Comparison of ENCODE assay signal across 7 cellular contexts in the genomic region with DNA sequence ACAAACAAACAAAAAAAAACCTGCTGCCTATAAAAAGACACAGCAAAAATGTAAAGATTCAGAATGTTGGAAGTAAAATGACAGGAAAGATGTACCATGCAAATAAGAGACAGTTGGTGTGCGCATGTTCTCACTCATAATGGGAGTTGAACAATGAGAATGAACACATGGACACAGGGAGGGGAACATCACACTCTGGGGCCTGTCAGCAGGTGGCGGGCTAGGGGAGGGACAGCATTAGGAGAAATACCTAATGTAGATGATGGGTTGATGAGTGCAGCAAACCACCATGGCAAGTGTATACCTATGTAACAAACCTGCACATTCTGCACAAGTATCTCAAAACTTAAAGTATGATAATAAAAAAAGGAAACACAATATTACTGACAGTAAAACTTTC. TPM values are rescaled to one million over a fixed set of nuclear protein-coding genes. Genes with fewer than 3 reads are reported as not detected.
DNase-seq lines count a peak whose midpoint lies in the region; ATAC-seq and TF ChIP-seq lines count a peak whose summit lies in the region.
"Not testable (repeated sequence)": the region's sequence is repeated elsewhere in the genome, so short reads cannot be mapped to it uniquely, and the experiment has no call there.

No MANE protein-coding gene starts in this region.

- H3K36me3 Mint-ChIP-seq in activated CD4-positive, alpha-beta T cell treated with anti-CD3 and anti-CD28 coated beads for 36 hours (ENCODE audit: low read depth), result not testable (repeated sequence)

- not testable (repeated sequence) for H3K27me3 Mint-ChIP-seq in activated CD4-positive, alpha-beta T cell treated with anti-CD3 and anti-CD28 coated beads for 36 hours

- TF ChIP-seq POLR2A in body of pancreas (IDR thresholded peaks at IDR 0.05), result not testable (repeated sequence)

- not testable (repeated sequence) for H3K4me1 ChIP-seq in OCI-LY1 (ENCODE audit: insufficient read depth, low read length, severe bottlenecking); body of pancreas; cardiac muscle cell (ENCODE audit: low read depth); osteoblast (ENCODE audit: insufficient read depth, low read length)

- not testable (repeated sequence) for H3K9ac ChIP-seq in OCI-LY1 (ENCODE audit: low read length)

- TF ChIP-seq CTCF in OCI-LY1 (IDR thresholded peaks at IDR 0.05; ENCODE audit: low read length), result peak; percentile 55
- TF ChIP-seq CTCF in body of pancreas (IDR thresholded peaks at IDR 0.05), result peak in 5 of 7 experiments; percentile 7 to 48 (median 24)
- peak; percentile 15 for TF ChIP-seq CTCF in cardiac muscle cell (IDR thresholded peaks at IDR 0.05; ENCODE audit: low read depth, low read length)
- peak; percentile 17 for TF ChIP-seq CTCF in osteoblast (IDR thresholded peaks at IDR 0.05; ENCODE audit: extremely low read depth, low read depth, low read length)

- 61 to 77% methylated on average over 2 of the region's 2 CpGs for WGBS in body of pancreas, 2 donors

- ATAC-seq in activated CD4-positive, alpha-beta T cell treated with anti-CD3 and anti-CD28 coated beads for 36 hours; body of pancreas: not testable (repeated sequence)

- H3K79me2 ChIP-seq in OCI-LY1 (ENCODE audit: insufficient read depth, low read length); osteoblast (ENCODE audit: insufficient read depth, low read length): not testable (repeated sequence)

- intact Hi-C loops in activated CD4-positive, alpha-beta T cell treated with anti-CD3 and anti-CD28 coated beads for 36 hours (cut with DNase I, micrococcal nuclease), result loop anchor here (5.0 kb wide), 1 partner anchor 230 kb away; no protein-coding TSS in a partner anchor
- intact Hi-C loops in body of pancreas (cut with DNase I), result not testable (repeated sequence)

- H3K36me3 ChIP-seq in OCI-LY1 (ENCODE audit: insufficient read depth, low read length); body of pancreas (replicated peaks in 1 of 2; ENCODE audit: insufficient read depth in 1 of 2, low read depth in 2 of 2); cardiac muscle cell; osteoblast (ENCODE audit: insufficient read depth, low read length): not testable (repeated sequence)

- H3K9me2 ChIP-seq in OCI-LY1 (ENCODE audit: low read depth, low read length), result not testable (repeated sequence)

- not testable (repeated sequence) for H3K27ac Mint-ChIP-seq in activated CD4-positive, alpha-beta T cell treated with anti-CD3 and anti-CD28 coated beads for 36 hours

- H4K20me1 ChIP-seq in OCI-LY1 (ENCODE audit: insufficient read depth, low read length); osteoblast (ENCODE audit: insufficient read depth, low read length): not testable (repeated sequence)

- H3K27ac ChIP-seq in OCI-LY1 (ENCODE audit: low read depth, low read length, poor library complexity, severe bottlenecking); body of pancreas; cardiac muscle cell; osteoblast (ENCODE audit: low read depth, low read length): not testable (repeated sequence)

- not testable (repeated sequence) for H2AFZ ChIP-seq in OCI-LY1 (ENCODE audit: low read length); osteoblast (ENCODE audit: low read length)

- H3K9me3 ChIP-seq in OCI-LY1 (ENCODE audit: low read length); body of pancreas; cardiac muscle cell (ENCODE audit: low read depth); osteoblast (ENCODE audit: low read depth, low read length): not testable (repeated sequence)

- not testable (repeated sequence) for H3K4me1 Mint-ChIP-seq in activated CD4-positive, alpha-beta T cell treated with anti-CD3 and anti-CD28 coated beads for 36 hours

- not testable (repeated sequence) for H3K27me3 ChIP-seq in OCI-LY1 (ENCODE audit: insufficient read depth, low read length); body of pancreas; cardiac muscle cell; osteoblast (ENCODE audit: insufficient read depth, low read length)

- H3F3A ChIP-seq in OCI-LY1 (ENCODE audit: insufficient read depth, low read length), result not testable (repeated sequence)

- POLR2A ChIA-PET in activated CD4-positive, alpha-beta T cell treated with anti-CD3 and anti-CD28 coated beads for 36 hours (lab: Charles Lee), result not testable (repeated sequence)

- not testable (repeated sequence) for H3K4me3 Mint-ChIP-seq in activated CD4-positive, alpha-beta T cell treated with anti-CD3 and anti-CD28 coated beads for 36 hours

- CTCF ChIA-PET in activated CD4-positive, alpha-beta T cell treated with anti-CD3 and anti-CD28 coated beads for 36 hours (lab: Charles Lee), result interaction anchor here (0.7 kb wide), 1 partner anchor 272 kb away, joined by 3 read pairs; no protein-coding TSS in a partner anchor

- H3K4me3 ChIP-seq in OCI-LY1 (ENCODE audit: low read depth, low read length, poor library complexity, severe bottlenecking); body of pancreas; cardiac muscle cell; osteoblast (ENCODE audit: insufficient read depth, low read length): not testable (repeated sequence)

- DNase-seq in ELF-1 (ENCODE audit: low read depth, low spot score) (peak; percentile 14), HT1080 (ENCODE audit: low read depth) (peak; percentile 26), body of pancreas (peak; percentile 13 to 59 (median 20)), cardiac muscle cell (ENCODE audit: low read depth in 1 of 2, low spot score in 1 of 2) (peak; percentile 2 to 44)
- DNase-seq in activated CD4-positive, alpha-beta T cell treated with anti-CD3 and anti-CD28 coated beads for 36 hours, result peak; percentile 45
- DNase-seq in osteoblast (ENCODE audit: insufficient read length, low spot score, missing footprints), result not testable (repeated sequence)

- H3K9me3 Mint-ChIP-seq in activated CD4-positive, alpha-beta T cell treated with anti-CD3 and anti-CD28 coated beads for 36 hours (ENCODE audit: low read depth), result not testable (repeated sequence)

- H3K4me2 ChIP-seq in OCI-LY1 (ENCODE audit: low read length); osteoblast (ENCODE audit: insufficient read depth, low read length): not testable (repeated sequence)

RNA-seq across cellular contexts. Expression of gene C11orf65, which starts 49.8 kb away (rescaled TPM):
- total RNA-seq in HT1080 (2014; rRNA removed; shearing (Covaris generic)), result not detected in 2 replicates
- polyA plus RNA-seq in HT1080 (2015; cell fraction: cytosol; rRNA removed), result 0.66 and 0.99 TPM in 2 replicates
- polyA plus RNA-seq in HT1080 (2015; cell fraction: nucleus; rRNA removed), result 0.39 and 0.66 TPM in 2 replicates
- 1 to 10 TPM; 3.4 to 3.6 TPM for total RNA-seq in activated CD4-positive, alpha-beta T cell treated with anti-CD3 and anti-CD28 coated beads for 36 hours
- total RNA-seq in body of pancreas, result 1 to 10 TPM; 1.3 to 1.6 TPM
- total RNA-seq in cardiac muscle cell, result 1.6 TPM in 1 of 2 replicates, not detected in the other
- polyA plus RNA-seq in cardiac muscle cell, result 1.4 and 3.7 TPM in 2 replicates
- 1.1 and 1.5 TPM in 2 replicates for total RNA-seq in osteoblast
